17 cellular contexts compared by ENCODE assay signal in the genomic region with DNA sequence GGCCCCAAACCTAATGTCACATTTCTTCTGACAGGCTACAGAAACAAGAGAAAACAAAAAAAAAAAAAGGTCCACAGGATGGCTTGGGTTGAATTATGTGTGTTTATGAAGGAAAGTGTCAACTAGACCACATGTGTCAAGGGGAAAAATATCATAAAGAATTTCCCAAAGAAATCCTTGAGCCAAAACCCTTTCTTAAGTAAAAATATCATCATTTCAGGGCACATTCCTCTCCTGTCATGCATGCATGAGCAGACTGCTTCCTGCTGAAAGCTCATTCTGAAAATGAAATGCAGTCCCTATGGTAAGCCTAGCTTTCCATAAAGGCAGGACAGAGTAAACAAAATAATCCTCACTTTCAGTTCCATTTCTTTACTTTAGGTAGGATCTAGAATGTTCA.
DNase-seq lines count a peak whose midpoint lies in the region; ATAC-seq and TF ChIP-seq lines count a peak whose summit lies in the region.
"Had no signal": no experiment of that assay in that cellular context is flagged by ENCODE, and none has a peak within 500 bp of the region (broad histone marks: within the 10 kb centered on the region; RNA-seq: fewer than 3 reads in every experiment).

No MANE protein-coding gene starts in this region.

- peak overlapping the region; percentile 22 for H3K4me2 ChIP-seq in KMS-11

- no peak overlapping the region for H3K9ac ChIP-seq in KMS-11

- no peaks in the 10 kb centered on the region for H3K79me2 ChIP-seq in KMS-11 (ENCODE audit: insufficient read depth, low read depth)

- no peaks in the 10 kb centered on the region for H3K9me3 ChIP-seq in mesodermal cell (ENCODE audit: control insufficient read depth, low read length)
- H3K9me3 ChIP-seq: heart right ventricle, neutrophil, Peyer's patch had no signal

- H3K36me3 ChIP-seq in KMS-11 (ENCODE audit: insufficient read depth) = no peaks in the 10 kb centered on the region
- no peaks in the 10 kb centered on the region for H3K36me3 ChIP-seq in mesodermal cell (ENCODE audit: control insufficient read depth, insufficient read depth, low read length)
- H3K36me3 ChIP-seq: heart right ventricle, neutrophil, Peyer's patch had no signal

- no peaks in the 10 kb centered on the region for H3K27me3 ChIP-seq in KMS-11 (ENCODE audit: insufficient read depth, low read depth)
- H3K27me3 ChIP-seq: heart right ventricle, neutrophil, Peyer's patch had no signal

- H3K4me3 ChIP-seq in AG09309 (ENCODE audit: control insufficient read depth, low read depth, low read length) = no peak overlapping the region
- no peak overlapping the region for H3K4me3 ChIP-seq in KMS-11 (IDR thresholded peaks at IDR 0.05; ENCODE audit: insufficient read depth, low read depth, low read length)
- H3K4me3 ChIP-seq in mesodermal cell (ENCODE audit: extremely low read depth, insufficient read depth, low read length, poor library complexity, severe bottlenecking) = no peak overlapping the region
- H3K4me3 ChIP-seq: heart right ventricle, Peyer's patch, skin epidermis had no signal

- ATAC-seq in GM18909 (IDR thresholded peaks at IDR 0.05; ENCODE audit: poor library complexity, unreplicated experiment) (no peak), HG02840 (IDR thresholded peaks at IDR 0.05; ENCODE audit: low FRiP score, unreplicated experiment) (no peak)
- ATAC-seq: HCT116, heart right ventricle had no signal

- H4K20me1 ChIP-seq in KMS-11 (ENCODE audit: insufficient read depth) = no peaks in the 10 kb centered on the region

- H3K27ac ChIP-seq in KMS-11 (no peak overlapping the region), epithelial cell of prostate (peak overlapping the region; percentile 69), mesodermal cell (ENCODE audit: low read depth, low read length, severe bottlenecking) (peak overlapping the region; percentile 26)
- H3K27ac ChIP-seq: heart right ventricle, neutrophil, Peyer's patch, skin epidermis had no signal

- no peak for TF ChIP-seq CTCF in AG09309 (IDR thresholded peaks at IDR 0.05; ENCODE audit: control insufficient read depth, insufficient read depth, low read depth, low read length, missing control alignments)
- no peak for TF ChIP-seq CTCF in KMS-11 (conservative IDR thresholded peaks at IDR 0.05; ENCODE audit: low read depth, low read length)

- H2AFZ ChIP-seq in KMS-11 (ENCODE audit: low read depth) = no peak overlapping the region

- DNase-seq in AG09309 (ENCODE audit: low read depth) = peak; percentile 11
- DNase-seq in epithelial cell of prostate (ENCODE audit: low read depth, low spot score) = no peak
- DNase-seq in NCI-H146 treated with DMSO at 0.1 percent for 48 hours (lab: John Stamatoyannopoulos, UW; ENCODE audit: unreplicated experiment) = no peak
- no peak for DNase-seq in NCI-H748 treated with DMSO at 0.1 percent for 48 hours (lab: John Stamatoyannopoulos, UW)
- DNase-seq: activated naive CD4-positive, alpha-beta T cell; heart right ventricle; Karpas-422; NCI-H1694; Peyer's patch; stimulated activated naive CD4-positive, alpha-beta T cell had no signal

- peaks cover 38% of the 10 kb centered on the region for H3K4me1 ChIP-seq in KMS-11 (ENCODE audit: low read depth, poor library complexity, severe bottlenecking)
- no peaks in the 10 kb centered on the region for H3K4me1 ChIP-seq in mesodermal cell (ENCODE audit: control insufficient read depth, insufficient read depth, low read length, poor library complexity, severe bottlenecking)
- H3K4me1 ChIP-seq: heart right ventricle, Peyer's patch had no signal
